Comparison of ENCODE assay signal across 5 cellular contexts in the genomic region with DNA sequence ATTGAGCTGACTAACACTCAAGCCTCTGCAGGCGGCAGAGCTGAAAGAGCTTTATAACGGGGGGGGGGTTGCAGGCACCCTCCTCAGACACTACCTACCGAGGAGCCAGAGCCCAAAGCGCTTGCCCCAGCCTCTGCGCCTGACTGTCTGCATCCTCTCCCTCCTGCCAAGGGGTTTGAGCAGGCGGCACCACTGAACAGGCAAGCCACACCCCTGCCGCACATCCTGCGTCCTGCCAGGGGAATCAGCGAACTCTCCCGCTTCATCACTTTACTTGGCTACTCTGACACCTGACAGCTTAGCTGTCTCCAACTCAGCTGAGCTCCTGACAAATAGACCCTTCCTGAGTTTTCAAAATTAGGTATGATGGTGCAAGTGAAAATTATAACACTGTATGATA.
"Had no signal": no experiment of that assay in that cellular context is flagged by ENCODE, and none has a peak within 500 bp of the region (broad histone marks: within the 10 kb centered on the region; RNA-seq: fewer than 3 reads in every experiment).

No MANE protein-coding gene starts in this region.

- H3K4me3 Mint-ChIP-seq: H9 had no signal

- DNase-seq: GOT3, H9, HCEC 1CT, IMR-90 had no signal

- H3K9me3 Mint-ChIP-seq: H9 had no signal

- H3K4me3 ChIP-seq: K562 had no signal
